9 cellular contexts compared by ENCODE assay signal in genomic region chr1:109640285-109640865, GRCh38. TPM values are rescaled to one million over a fixed set of nuclear protein-coding genes. Genes with fewer than 3 reads are reported as not detected.
DNase-seq lines count a peak whose midpoint lies in the region; ATAC-seq and TF ChIP-seq lines count a peak whose summit lies in the region.
"Had no signal": no experiment of that assay in that cellular context is flagged by ENCODE, and none has a peak within 500 bp of the region (broad histone marks: within the 10 kb centered on the region; RNA-seq: fewer than 3 reads in every experiment).

No MANE protein-coding gene starts in this region.

- 49% methylated on average over 5 of the region's 5 CpGs for WGBS in prostate gland

- H3K9me3 ChIP-seq in prostate gland (no peaks in the 10 kb centered on the region), vagina (no peaks in the 10 kb centered on the region)

- in situ Hi-C loops in SK-MEL-5 (cut with HindIII; ENCODE audit: low pct_unique_long_range_greater_than_20kb, low sequenced_read_pairs), result no loop called here

- H3K4me1 ChIP-seq in prostate gland (replicated peaks) (no peaks in the 10 kb centered on the region), vagina (peaks cover 37% of the 10 kb centered on the region)

- no peak overlapping the region for H3K27ac ChIP-seq in prostate gland
- H3K27ac ChIP-seq in vagina, result no peak overlapping the region

- TF ChIP-seq POLR2A in prostate gland (IDR thresholded peaks at IDR 0.05) (no peak), vagina (IDR thresholded peaks at IDR 0.05) (no peak)

- H3K27me3 ChIP-seq in prostate gland (replicated peaks; ENCODE audit: insufficient read depth) (no peaks in the 10 kb centered on the region), vagina (no peaks in the 10 kb centered on the region)

- H3K36me3 ChIP-seq in prostate gland (no peaks in the 10 kb centered on the region), vagina (no peaks in the 10 kb centered on the region)

- intact Hi-C loops in Right ventricle myocardium inferior (cut with DNase I) (loop anchor here (5.0 kb wide), 2 partner anchors 93 to 342 kb away; partner anchors contain the start of genes AHCYL1 and GNAI3), prostate gland (cut with DNase I) (loop anchor here (5.0 kb wide), 2 partner anchors 132 to 342 kb away; partner anchors contain the start of gene AHCYL1), vagina (cut with DNase I) (loop anchor here (5.0 kb wide), 2 partner anchors 93 to 132 kb away; partner anchors contain the start of gene GNAI3)

- ATAC-seq in GM19328 (IDR thresholded peaks at IDR 0.05; ENCODE audit: unreplicated experiment), result peak; percentile 55
- peak; percentile 67 for ATAC-seq in Right ventricle myocardium inferior

- peak; percentile 77 to 86 (median 85) for TF ChIP-seq CTCF in prostate gland (IDR thresholded peaks at IDR 0.05)
- peak; percentile 69 to 90 (median 81) for TF ChIP-seq CTCF in vagina (IDR thresholded peaks at IDR 0.05)

- DNase-seq in Ammon's horn (ENCODE audit: low spot score) (peak; percentile 85), LHCN-M2 (ENCODE audit: low read depth) (peak; percentile 49), SK-MEL-5 (ENCODE audit: low read depth, low spot score) (peak; percentile 74), Right ventricle myocardium inferior (ENCODE audit: missing footprints) (peak; percentile 94), prostate gland (ENCODE audit: low spot score) (peak; percentile 75), vagina (ENCODE audit: extremely low spot score in 2 of 2) (peak; percentile 87 to 96)
- DNase-seq in activated gamma-delta T cell treated with anti-CD3 and anti-CD28 coated beads, Interleukin-2, amount 50 U/mL, for 16 hours (ENCODE audit: low read depth), result peak; percentile 90

- H3K4me3 ChIP-seq in prostate gland, result no peak overlapping the region
- H3K4me3 ChIP-seq in vagina, result no peak overlapping the region

RNA-seq across cellular contexts. Expression of gene GSTM4, which starts 15.5 kb away (rescaled TPM):
- total RNA-seq in LHCN-M2 (2014; rRNA removed), result 4.2 and 10.5 TPM in 2 replicates
- 15.3 TPM for polyA plus RNA-seq in LHCN-M2 (2012)
- total RNA-seq in SK-MEL-5 (2014; rRNA removed; shearing (Covaris generic)), result 32.1 and 43.6 TPM in 2 replicates
- 81.0 and 89.8 TPM in 2 replicates for polyA plus RNA-seq in SK-MEL-5 (2015; cell fraction: cytosol; rRNA removed)
- polyA plus RNA-seq in SK-MEL-5 (2015; cell fraction: nucleus; rRNA removed), result 90.9 and 105 TPM in 2 replicates
- 35.1 TPM for total RNA-seq in Right ventricle myocardium inferior
- total RNA-seq in prostate gland, result 10 to 100 TPM; 26.8 to 56.5 TPM
- 36.1 TPM for total RNA-seq in vagina

RNA-seq across cellular contexts. Expression of gene AMPD2, which starts 20.7 kb away (rescaled TPM):
- total RNA-seq in LHCN-M2 (2014; rRNA removed) (44.0 and 60.0 TPM in 2 replicates), Right ventricle myocardium inferior (11.9 TPM), prostate gland (10 to 100 TPM; 40.1 to 72.3 TPM), vagina (38.5 TPM)
- 37.9 TPM for polyA plus RNA-seq in LHCN-M2 (2012)
- total RNA-seq in SK-MEL-5 (2014; rRNA removed; shearing (Covaris generic)), result 30.2 and 31.9 TPM in 2 replicates
- 38.8 and 43.4 TPM in 2 replicates for polyA plus RNA-seq in SK-MEL-5 (2015; cell fraction: cytosol; rRNA removed)
- 312 and 361 TPM in 2 replicates for polyA plus RNA-seq in SK-MEL-5 (2015; cell fraction: nucleus; rRNA removed)

RNA-seq across cellular contexts. Expression of gene GNAT2, which starts 21.0 kb away (rescaled TPM):
- not detected in 2 replicates for total RNA-seq in LHCN-M2 (2014; rRNA removed)
- 0.10 TPM for polyA plus RNA-seq in LHCN-M2 (2012)
- total RNA-seq in SK-MEL-5 (2014; rRNA removed; shearing (Covaris generic)), result 0.11 and 0.18 TPM in 2 replicates
- 0.08 and 0.09 TPM in 2 replicates for polyA plus RNA-seq in SK-MEL-5 (2015; cell fraction: cytosol; rRNA removed)
- polyA plus RNA-seq in SK-MEL-5 (2015; cell fraction: nucleus; rRNA removed), result not detected in 2 replicates
- not detected for total RNA-seq in Right ventricle myocardium inferior
- not detected for total RNA-seq in prostate gland
- not detected for total RNA-seq in vagina
- total RNA-seq: urinary bladder had no signal
- polyA plus RNA-seq: urinary bladder had no signal

RNA-seq across cellular contexts. Expression of gene GSTM2, which starts 27.5 kb away (rescaled TPM):
- total RNA-seq in LHCN-M2 (2014; rRNA removed) (16.2 and 18.4 TPM in 2 replicates), Right ventricle myocardium inferior (77.4 TPM), prostate gland (10 to 100 TPM; 47.5 to 79.5 TPM), vagina (130 TPM)
- 56.7 TPM for polyA plus RNA-seq in LHCN-M2 (2012)
- total RNA-seq in SK-MEL-5 (2014; rRNA removed; shearing (Covaris generic)), result 2.2 and 5.9 TPM in 2 replicates
- 4.3 and 5.2 TPM in 2 replicates for polyA plus RNA-seq in SK-MEL-5 (2015; cell fraction: cytosol; rRNA removed)
- 50.4 and 57.2 TPM in 2 replicates for polyA plus RNA-seq in SK-MEL-5 (2015; cell fraction: nucleus; rRNA removed)

RNA-seq across cellular contexts. Expression of gene GSTM1, which starts 47.2 kb away (rescaled TPM):
- total RNA-seq in LHCN-M2 (2014; rRNA removed) (1.1 and 1.2 TPM in 2 replicates), Right ventricle myocardium inferior (not detected), prostate gland (not detected), vagina (156 TPM)
- 5.6 TPM for polyA plus RNA-seq in LHCN-M2 (2012)
- total RNA-seq in SK-MEL-5 (2014; rRNA removed; shearing (Covaris generic)), result not detected in 2 replicates
- not detected in 2 replicates for polyA plus RNA-seq in SK-MEL-5 (2015; cell fraction: cytosol; rRNA removed)
- 0.60 TPM in 1 of 2 replicates, not detected in the other for polyA plus RNA-seq in SK-MEL-5 (2015; cell fraction: nucleus; rRNA removed)
- total RNA-seq: urinary bladder had no signal
